11 cellular contexts compared by ENCODE assay signal in genomic region chr10:119668461-119668860, GRCh38. TPM values are rescaled to one million over a fixed set of nuclear protein-coding genes. Genes with fewer than 3 reads are reported as not detected.
DNase-seq lines count a peak whose midpoint lies in the region; ATAC-seq, FAIRE-seq and TF ChIP-seq lines count a peak whose summit lies in the region.
"Had no signal": no experiment of that assay in that cellular context is flagged by ENCODE, and none has a peak within 500 bp of the region (broad histone marks: within the 10 kb centered on the region; RNA-seq: fewer than 3 reads in every experiment).

No MANE protein-coding gene starts in this region.

- BruUV-seq in PC-9 (replicated peaks; lab: Mats Ljungman, UMichigan) (no TSS peak), HepG2 (replicated peaks; lab: Mats Ljungman, UMichigan) (no TSS peak)

- DNase-seq in PC-9 (no peak), HepG2 (ENCODE audit: low spot score) (no peak), GDM1 (lab: John Stamatoyannopoulos, UW) (no peak), COLO668 (lab: John Stamatoyannopoulos, UW; ENCODE audit: unreplicated experiment) (no peak)
- DNase-seq: activated CD4-positive, alpha-beta T cell treated with anti-CD3 and anti-CD28 coated beads for 4 hours; NCI-H748 treated with DMSO at 0.1 percent for 48 hours had no signal

- no peak for ATAC-seq in gastroesophageal sphincter
- no peak for ATAC-seq in HG03460 (IDR thresholded peaks at IDR 0.05; ENCODE audit: unreplicated experiment)
- no peak for ATAC-seq in HepG2

- H4K20me1 ChIP-seq in PC-9 (ENCODE audit: insufficient read depth) (no peaks in the 10 kb centered on the region), HepG2 (ENCODE audit: insufficient read depth, low read length) (peaks cover 10% of the 10 kb centered on the region)

- H3K27me3 ChIP-seq in ACC112 (ENCODE audit: insufficient read depth, low read length) = no peaks in the 10 kb centered on the region
- H3K27me3 ChIP-seq in PC-9 (ENCODE audit: insufficient read depth, low read depth) = no peaks in the 10 kb centered on the region
- H3K27me3 ChIP-seq in gastroesophageal sphincter = no peaks in the 10 kb centered on the region
- H3K27me3 ChIP-seq in parathyroid adenoma (ENCODE audit: control insufficient read depth, insufficient read depth, low read length) = no peaks in the 10 kb centered on the region
- no peaks in the 10 kb centered on the region for H3K27me3 ChIP-seq in HepG2 (ENCODE audit: control insufficient read depth in 1 of 2, insufficient read depth in 2 of 2, low read length in 2 of 2)

- H3K9me2 ChIP-seq in PC-9 (ENCODE audit: insufficient read depth) = no peaks in the 10 kb centered on the region

- peaks cover 58% of the 10 kb centered on the region for H3K4me1 ChIP-seq in ACC112 (ENCODE audit: control insufficient read depth, insufficient read depth, low read length, unreplicated experiment)
- H3K4me1 ChIP-seq in PC-9 (replicated peaks; ENCODE audit: insufficient read depth) = peaks cover 83% of the 10 kb centered on the region
- peaks cover 7 to 66% (median 21%) of the 10 kb centered on the region in 3 donors for H3K4me1 ChIP-seq in gastroesophageal sphincter
- peaks cover 72% of the 10 kb centered on the region for H3K4me1 ChIP-seq in parathyroid adenoma
- H3K4me1 ChIP-seq in HepG2 (ENCODE audit: insufficient read depth, low read length) = peaks cover 50% of the 10 kb centered on the region

- peak overlapping the region; percentile 69 for H3K4me2 ChIP-seq in PC-9
- peak overlapping the region; percentile 59 for H3K4me2 ChIP-seq in parathyroid adenoma (ENCODE audit: low read length)
- H3K4me2 ChIP-seq in HepG2 (ENCODE audit: low read depth, low read length) = no peak overlapping the region

- TF ChIP-seq EP300 in gastroesophageal sphincter (IDR thresholded peaks at IDR 0.05) (no peak), HepG2 (IDR thresholded peaks at IDR 0.05; ENCODE audit: low read depth in 2 of 2, low read length in 2 of 2) (no peak), HepG2 (CRISPR knock-in tag; IDR thresholded peaks at IDR 0.05; ENCODE audit: borderline replicate concordance) (no peak)

- TF ChIP-seq CTCF in PC-9 (conservative IDR thresholded peaks at IDR 0.05) (no peak), gastroesophageal sphincter (IDR thresholded peaks at IDR 0.05) (no peak), parathyroid adenoma (IDR thresholded peaks at IDR 0.05) (no peak), HepG2 (CRISPR knock-in tag; IDR thresholded peaks at IDR 0.05) (no peak)

- CTCF ChIA-PET in PC-9 (lab: Charles Lee) (no interaction called here), HepG2 (lab: Yijun Ruan, JAX; ENCODE audit: low intra/inter-chr PET ratio, low total read pairs) (no interaction called here)

- H2AFZ ChIP-seq in ACC112 (ENCODE audit: low read length, unreplicated experiment) (no peak overlapping the region), PC-9 (no peak overlapping the region), parathyroid adenoma (no peak overlapping the region), HepG2 (ENCODE audit: low read length) (no peak overlapping the region)

- POLR2A ChIA-PET in PC-9 (lab: Charles Lee; ENCODE audit: unreplicated experiment) = no interaction called here
- POLR2A ChIA-PET in HepG2 (lab: Yijun Ruan, JAX) = no interaction called here

- TF ChIP-seq RAD21 in HepG2 (CRISPR knock-in tag; IDR thresholded peaks at IDR 0.05) = no peak

- no peaks in the 10 kb centered on the region for H3K9me3 ChIP-seq in PC-9 (ENCODE audit: insufficient read depth, low read depth)
- no peaks in the 10 kb centered on the region for H3K9me3 ChIP-seq in gastroesophageal sphincter
- H3K9me3 ChIP-seq in parathyroid adenoma (ENCODE audit: control insufficient read depth, low read length) = no peaks in the 10 kb centered on the region
- H3K9me3 ChIP-seq in HepG2 (ENCODE audit: low read length) = no peaks in the 10 kb centered on the region

- WGBS in gastroesophageal sphincter (ENCODE audit: low coverage in 1 of 2), 2 donors = 65 to 100% methylated on average over 2 of the region's 6 CpGs
- WGBS in HepG2 (ENCODE audit: low lambda C conversion rate) = 93% methylated on average over 6 of the region's 6 CpGs

- in situ Hi-C loops in HepG2 (cut with HindIII; ENCODE audit: extremely low pct_ligation_motif_present, low pct_unique_long_range_greater_than_20kb) = no loop called here

- H3K36me3 ChIP-seq in ACC112 (ENCODE audit: insufficient read depth, low read length) (peaks cover 14% of the 10 kb centered on the region; the same call in 1 of the 2 replicates), PC-9 (ENCODE audit: low read depth) (peaks cover 18% of the 10 kb centered on the region), gastroesophageal sphincter (peaks cover 0 to 43% of the 10 kb centered on the region in 2 donors), parathyroid adenoma (ENCODE audit: control insufficient read depth, insufficient read depth, low read length) (no peaks in the 10 kb centered on the region), HepG2 (replicated peaks in 1 of 2; ENCODE audit: control insufficient read depth in 1 of 2, insufficient read depth in 2 of 2, low read length in 2 of 2) (peaks cover 29 to 56% of the 10 kb centered on the region in 2 experiments; a peak in 4 of 5 replicates)

- H3K9ac ChIP-seq in parathyroid adenoma = no peak overlapping the region
- no peak overlapping the region for H3K9ac ChIP-seq in HepG2 (ENCODE audit: insufficient read depth, low read depth, low read length)

- H3K4me3 ChIP-seq in ACC112 (ENCODE audit: low read depth, low read length) (no peak overlapping the region), PC-9 (no peak overlapping the region), gastroesophageal sphincter (no peak overlapping the region), parathyroid adenoma (ENCODE audit: low read depth, low read length) (peak overlapping the region; percentile 12), HepG2 (replicated peaks in 1 of 3; ENCODE audit: insufficient read depth in 1 of 3, low read depth in 2 of 3, low read length in 3 of 3) (no peak overlapping the region)

- H3K27ac ChIP-seq in ACC112 (ENCODE audit: low read depth, low read length) (peak overlapping the region; percentile 86), PC-9 (peak overlapping the region; percentile 90), gastroesophageal sphincter (peak overlapping the region in 3 of 4 donors; percentile 73 to 85 (median 76)), parathyroid adenoma (peak overlapping the region; percentile 96), HepG2 (ENCODE audit: extremely low read length, insufficient read depth, low read length) (no peak overlapping the region)

- H3F3A ChIP-seq in PC-9 (ENCODE audit: insufficient read depth, low read depth) = peaks cover 55% of the 10 kb centered on the region

- intact Hi-C loops in PC-9 (cut with micrococcal nuclease; ENCODE audit: unreplicated experiment) (loop anchor here (2.0 to 10.0 kb wide), 3 partner anchors 14 to 364 kb away; no protein-coding TSS in a partner anchor), HepG2 (cut with micrococcal nuclease; ENCODE audit: unreplicated experiment) (no loop called here)

- H3K79me2 ChIP-seq in ACC112 (ENCODE audit: control insufficient read depth, insufficient read depth, low read length, unreplicated experiment) = peaks cover 66% of the 10 kb centered on the region
- H3K79me2 ChIP-seq in PC-9 (ENCODE audit: low read depth) = peaks cover 91% of the 10 kb centered on the region
- H3K79me2 ChIP-seq in parathyroid adenoma = peaks cover 44% of the 10 kb centered on the region
- H3K79me2 ChIP-seq in HepG2 (ENCODE audit: insufficient read depth, low read length) = peaks cover 50% of the 10 kb centered on the region

- TF ChIP-seq POLR2A in gastroesophageal sphincter (IDR thresholded peaks at IDR 0.05) (no peak), HepG2 (IDR thresholded peaks at IDR 0.05; ENCODE audit: insufficient read depth in 1 of 2, low read depth in 2 of 2, low read length in 2 of 2) (no peak)

- FAIRE-seq in HepG2 (lab: Jason Lieb, UNC) = no peak
- FAIRE-seq: colon had no signal

RNA-seq across cellular contexts. Expression of gene BAG3, which starts 17.3 kb away (rescaled TPM):
- total RNA-seq in PC-9 (2021) (62.7 and 75.7 TPM in 2 replicates), gastroesophageal sphincter (10 to 100 TPM; 31.2 to 80.4 (median 61.4) TPM), HepG2 (2016; rRNA removed; fragmentation: Illumina TruSeq; extraction: Trizol) (6.7 and 7.9 TPM in 2 replicates)
- total RNA-seq in HepG2 (2016; cell fraction: cytosol; rRNA removed; fragmentation: Illumina TruSeq; extraction: Trizol; ENCODE audit: low read depth) = 1.7 and 2.0 TPM in 2 replicates
- total RNA-seq in HepG2 (2016; cell fraction: insoluble cytoplasmic fraction; rRNA removed; fragmentation: Illumina TruSeq; extraction: Trizol) = 6.7 and 7.5 TPM in 2 replicates
- 4.9 and 5.1 TPM in 2 replicates for total RNA-seq in HepG2 (2016; cell fraction: membrane; rRNA removed; fragmentation: Illumina TruSeq; extraction: Trizol)
- 4.8 and 6.3 TPM in 2 replicates for total RNA-seq in HepG2 (2016; cell fraction: nucleus; rRNA removed; fragmentation: Illumina TruSeq; extraction: Trizol)
- 2.9 and 3.0 TPM in 2 replicates for polyA plus RNA-seq in HepG2 (2011; rRNA removed)
- polyA plus RNA-seq in HepG2 (2011; cell fraction: cytosol; rRNA removed) = 2.5 and 3.1 TPM in 2 replicates
- 9.0 and 9.5 TPM in 2 replicates for polyA plus RNA-seq in HepG2 (2011; cell fraction: nucleus; rRNA removed)
- polyA plus RNA-seq in HepG2 (2012) = 12.7 and 14.8 TPM in 2 replicates
- polyA plus RNA-seq in HepG2 (2016; cell fraction: cytosol; fragmentation: Illumina TruSeq; extraction: Trizol; ENCODE audit: low read depth) = 1.9 and 2.1 TPM in 2 replicates
- polyA plus RNA-seq in HepG2 (2016; cell fraction: insoluble cytoplasmic fraction; fragmentation: Illumina TruSeq; extraction: Trizol; ENCODE audit: low read depth) = 15.1 and 20.8 TPM in 2 replicates
- 3.2 and 4.9 TPM in 2 replicates for polyA plus RNA-seq in HepG2 (2016; cell fraction: membrane; fragmentation: Illumina TruSeq; extraction: Trizol; ENCODE audit: low read depth)
- polyA plus RNA-seq in HepG2 (2016; cell fraction: nucleus; fragmentation: Illumina TruSeq; extraction: Trizol; ENCODE audit: insufficient read depth, low read depth) = 14.7 and 18.1 TPM in 2 replicates
- 3.1 and 5.4 TPM in 2 replicates for polyA minus RNA-seq in HepG2 (2011; rRNA and poly(A)+ RNA removed; ENCODE audit: low replicate concordance)
- polyA minus RNA-seq in HepG2 (2011; cell fraction: cytosol; rRNA and poly(A)+ RNA removed) = 6.2 and 6.5 TPM in 2 replicates
- 2.2 and 3.2 TPM in 2 replicates for polyA minus RNA-seq in HepG2 (2011; cell fraction: nucleus; rRNA and poly(A)+ RNA removed)

RNA-seq across cellular contexts. Expression of gene INPP5F, which starts 57.4 kb away (rescaled TPM):
- total RNA-seq in PC-9 (2021) (11.4 and 12.4 TPM in 2 replicates), gastroesophageal sphincter (10 to 100 TPM; 17.1 to 26.9 (median 24.0) TPM), HepG2 (2016; rRNA removed; fragmentation: Illumina TruSeq; extraction: Trizol) (15.7 and 16.4 TPM in 2 replicates)
- total RNA-seq in HepG2 (2016; cell fraction: cytosol; rRNA removed; fragmentation: Illumina TruSeq; extraction: Trizol; ENCODE audit: low read depth) = 6.4 and 8.2 TPM in 2 replicates
- total RNA-seq in HepG2 (2016; cell fraction: insoluble cytoplasmic fraction; rRNA removed; fragmentation: Illumina TruSeq; extraction: Trizol) = 12.7 and 14.4 TPM in 2 replicates
- 9.4 and 10.3 TPM in 2 replicates for total RNA-seq in HepG2 (2016; cell fraction: membrane; rRNA removed; fragmentation: Illumina TruSeq; extraction: Trizol)
- total RNA-seq in HepG2 (2016; cell fraction: nucleus; rRNA removed; fragmentation: Illumina TruSeq; extraction: Trizol) = 12.4 and 17.6 TPM in 2 replicates
- 8.3 and 12.5 TPM in 2 replicates for polyA plus RNA-seq in HepG2 (2011; rRNA removed)
- polyA plus RNA-seq in HepG2 (2011; cell fraction: cytosol; rRNA removed) = 4.7 and 6.3 TPM in 2 replicates
- polyA plus RNA-seq in HepG2 (2011; cell fraction: nucleus; rRNA removed) = 9.8 and 21.4 TPM in 2 replicates
- polyA plus RNA-seq in HepG2 (2012) = 6.9 and 9.3 TPM in 2 replicates
- 5.5 and 6.2 TPM in 2 replicates for polyA plus RNA-seq in HepG2 (2016; cell fraction: cytosol; fragmentation: Illumina TruSeq; extraction: Trizol; ENCODE audit: low read depth)
- 11.3 and 11.4 TPM in 2 replicates for polyA plus RNA-seq in HepG2 (2016; cell fraction: insoluble cytoplasmic fraction; fragmentation: Illumina TruSeq; extraction: Trizol; ENCODE audit: low read depth)
- 5.7 and 6.9 TPM in 2 replicates for polyA plus RNA-seq in HepG2 (2016; cell fraction: membrane; fragmentation: Illumina TruSeq; extraction: Trizol; ENCODE audit: low read depth)
- 19.7 and 20.7 TPM in 2 replicates for polyA plus RNA-seq in HepG2 (2016; cell fraction: nucleus; fragmentation: Illumina TruSeq; extraction: Trizol; ENCODE audit: insufficient read depth, low read depth)
- 2.8 and 7.9 TPM in 2 replicates for polyA minus RNA-seq in HepG2 (2011; rRNA and poly(A)+ RNA removed; ENCODE audit: low replicate concordance)
- polyA minus RNA-seq in HepG2 (2011; cell fraction: cytosol; rRNA and poly(A)+ RNA removed) = 6.2 and 10.6 TPM in 2 replicates
- polyA minus RNA-seq in HepG2 (2011; cell fraction: nucleus; rRNA and poly(A)+ RNA removed) = 36.3 and 40.2 TPM in 2 replicates
